Comparison of ENCODE assay signal across 8 cellular contexts in the genomic region with DNA sequence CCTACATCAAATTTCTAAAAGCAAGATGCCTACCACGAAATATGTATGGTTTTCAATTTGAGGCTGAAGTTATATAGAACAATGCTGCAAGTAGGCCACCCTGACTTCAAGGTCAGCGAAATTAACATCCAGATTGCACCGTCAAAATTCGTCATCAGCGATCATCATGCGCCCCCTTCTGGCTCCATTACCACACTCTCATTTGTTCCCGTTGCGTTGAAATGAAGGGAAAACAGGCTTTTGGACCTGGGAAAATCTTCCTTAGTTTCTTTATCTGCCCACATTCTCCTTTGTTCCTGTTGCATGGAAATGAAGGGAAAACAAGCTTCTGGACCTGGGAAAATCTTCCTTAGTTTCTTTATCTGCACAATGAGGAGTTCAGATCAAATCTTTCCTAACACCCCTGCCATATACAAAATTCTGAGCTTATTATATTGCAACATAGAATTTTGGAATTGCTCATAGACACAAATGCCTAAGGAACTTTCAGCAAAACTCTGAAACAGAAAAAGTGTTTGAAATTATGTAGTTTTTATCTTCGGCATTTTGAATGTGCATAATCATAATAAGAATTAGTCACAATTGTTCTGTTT.
A peak's percentile ranks its signal among the peaks of the same experiment; 100 is the strongest.
DNase-seq lines count a peak whose midpoint lies in the region; ATAC-seq and TF ChIP-seq lines count a peak whose summit lies in the region.

No MANE protein-coding gene starts in this region.

- POLR2A ChIA-PET in HEK293T (lab: Yijun Ruan, JAX), result no interaction called here

- DNase-seq in Ammon's horn (ENCODE audit: low spot score) (peak; percentile 72), HEK293T (ENCODE audit: extremely low spot score) (peak; percentile 62), breast epithelium (ENCODE audit: low spot score in 2 of 2) (no peak), left lobe of liver (ENCODE audit: low spot score) (peak; percentile 47), NCI-H187 treated with DMSO at 0.1 percent for 48 hours (lab: John Stamatoyannopoulos, UW) (no peak)
- peak in 2 of 3 donors; percentile 29 to 46 for DNase-seq in stimulated activated CD4-positive, alpha-beta T cell treated with anti-CD3 and anti-CD28 coated beads, TNF-alpha, amount 100 ng/mL, for 1 hour (ENCODE audit: low read depth in 3 of 3, low spot score in 1 of 3)

- TF ChIP-seq CTCF in VCaP (conservative IDR thresholded peaks at IDR 0.05) (peak; percentile 75), breast epithelium (IDR thresholded peaks at IDR 0.05) (peak in 2 of 3 donors; percentile 35 to 46)

- H3K9me3 ChIP-seq in breast epithelium, result no peaks in the 10 kb centered on the region

- H3K27ac ChIP-seq in VCaP (no peak overlapping the region), breast epithelium (no peak overlapping the region)

- CTCF ChIA-PET in HEK293T (lab: Yijun Ruan, JAX), result interaction anchor here (0.5 to 1.0 kb wide), 7 partner anchors 8 to 642 kb away, joined by 3 to 4 read pairs (median 3); no protein-coding TSS in a partner anchor

- intact Hi-C loops in breast epithelium (cut with DNase I; ENCODE audit: low total_unique reads), result no loop called here

- no peaks in the 10 kb centered on the region for H3K27me3 ChIP-seq in breast epithelium

- TF ChIP-seq POLR2A in breast epithelium (IDR thresholded peaks at IDR 0.05), result no peak

- ATAC-seq in left lobe of liver (peak; percentile 85), GM21529 (IDR thresholded peaks at IDR 0.05; ENCODE audit: unreplicated experiment) (no peak)

- no peak overlapping the region for H3K4me3 ChIP-seq in breast epithelium

- no peaks in the 10 kb centered on the region for H3K4me1 ChIP-seq in breast epithelium

- no peaks in the 10 kb centered on the region for H3K36me3 ChIP-seq in breast epithelium

TF ChIP-seq in HEK293T, 16 proteins besides CTCF, POLR2A, EP300 and RAD21:
- TF ChIP-seq CTBP1 (IDR thresholded peaks at IDR 0.05; ENCODE audit: borderline replicate concordance) (no peak), ELF4 (IDR thresholded peaks at IDR 0.05) (no peak), SP1 (IDR thresholded peaks at IDR 0.05) (no peak), NFRKB (IDR thresholded peaks at IDR 0.05) (no peak), BHLHE40 (IDR thresholded peaks at IDR 0.05; ENCODE audit: borderline replicate concordance) (no peak), ARNT (IDR thresholded peaks at IDR 0.05) (no peak), FOXM1 (IDR thresholded peaks at IDR 0.05; ENCODE audit: borderline replicate concordance) (no peak)

Comparison
In these comparisons a context has a peak if more than half of its experiments do, and no peak if none do; other contexts are left out.
1. DNase-seq: peak in Ammon's horn (single experiment), HEK293T (single experiment), left lobe of liver (single experiment) and stimulated activated CD4-positive, alpha-beta T cell treated with anti-CD3 and anti-CD28 coated beads, TNF-alpha, amount 100 ng/mL, for 1 hour (2 of 3); none in breast epithelium (0 of 2) and NCI-H187 treated with DMSO at 0.1 percent for 48 hours (single experiment).